In the genomic region with DNA sequence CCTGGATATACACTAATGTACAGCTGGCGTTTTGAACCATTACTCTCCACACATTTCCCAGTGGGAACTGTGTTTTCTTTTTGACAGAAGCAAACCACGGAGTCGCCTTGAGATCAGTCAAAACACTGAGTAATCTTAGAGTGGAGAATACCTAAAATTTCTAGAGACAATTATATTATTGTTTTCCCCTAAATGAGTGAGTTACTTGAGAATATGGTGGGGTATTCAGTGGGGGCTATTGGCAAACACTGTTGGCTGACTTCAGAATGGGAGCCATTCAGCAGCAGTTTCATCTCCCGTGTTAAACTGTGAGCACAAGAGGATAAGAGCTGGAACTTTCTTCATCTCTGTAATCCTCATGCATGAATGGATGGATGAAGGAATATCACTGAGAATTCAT, we compare ENCODE assay signal across 23 cellular contexts. TPM values are rescaled to one million over a fixed set of nuclear protein-coding genes. Genes with fewer than 3 reads are reported as not detected.
A peak's percentile ranks its signal among the peaks of the same experiment; 100 is the strongest.
DNase-seq lines count a peak whose midpoint lies in the region; ATAC-seq and TF ChIP-seq lines count a peak whose summit lies in the region.
"Had no signal": no experiment of that assay in that cellular context is flagged by ENCODE, and none has a peak within 500 bp of the region (broad histone marks: within the 10 kb centered on the region; RNA-seq: fewer than 3 reads in every experiment).

No MANE protein-coding gene starts in this region.

- peak overlapping the region; percentile 100 for H3K4me3 Mint-ChIP-seq in activated T-helper 1 cell treated with anti-CD3 and anti-CD28 coated beads, Interleukin-12 subunit alpha, Interleukin-12 subunit beta, Interleukin-2, Interleukin-4 antibody, amounts not matched to agents 30 ng/mL and 10 ng/mL and 1 ng/mL, durations not matched to agents 14 hours and 24 hours and 36 hours
- H3K4me3 Mint-ChIP-seq in WTC11 = no peak overlapping the region

- peak overlapping the region; percentile 99 for H3K27ac Mint-ChIP-seq in activated T-helper 1 cell treated with anti-CD3 and anti-CD28 coated beads, Interleukin-12 subunit alpha, Interleukin-12 subunit beta, Interleukin-2, Interleukin-4 antibody, amounts not matched to agents 30 ng/mL and 10 ng/mL and 1 ng/mL, durations not matched to agents 14 hours and 24 hours and 36 hours
- H3K27ac Mint-ChIP-seq in WTC11 = no peak overlapping the region

- intact Hi-C loops in activated T-helper 1 cell treated with anti-CD3 and anti-CD28 coated beads, Interleukin-12 subunit alpha, Interleukin-12 subunit beta, Interleukin-2, Interleukin-4 antibody, amounts not matched to agents 30 ng/mL and 10 ng/mL and 1 ng/mL, durations not matched to agents 14 hours and 24 hours and 36 hours (cut with micrococcal nuclease) = loop anchor here (10.0 kb wide), 2 partner anchors 439 to 611 kb away; no protein-coding TSS in a partner anchor

- in situ Hi-C loops in Caki2 (cut with HindIII; ENCODE audit: low pct_unique_long_range_greater_than_20kb, low sequenced_read_pairs) = no loop called here

- no peak overlapping the region for H3K9ac ChIP-seq in smooth muscle cell (ENCODE audit: low read depth)
- H3K9ac ChIP-seq: GM23248 had no signal

- no peaks in the 10 kb centered on the region for H3K79me2 ChIP-seq in smooth muscle cell (ENCODE audit: low read depth)

- CTCF ChIA-PET in WTC11 (lab: Charles Lee) = no interaction called here

- no peak for ATAC-seq in WTC11
- ATAC-seq in GM19035 (IDR thresholded peaks at IDR 0.05; ENCODE audit: unreplicated experiment) = no peak

- peaks cover 26% of the 10 kb centered on the region for H3K27me3 ChIP-seq in smooth muscle cell (ENCODE audit: low read depth)
- H3K27me3 ChIP-seq: dorsolateral prefrontal cortex, spleen had no signal

- H3K4me3 ChIP-seq in smooth muscle cell = no peak overlapping the region
- H3K4me3 ChIP-seq: dorsolateral prefrontal cortex, GM23248, PC-9, spleen had no signal

- H3K27ac ChIP-seq in smooth muscle cell (ENCODE audit: low read depth) = no peak overlapping the region
- H3K27ac ChIP-seq: GM23248, neutrophil, PC-9 had no signal

- peaks cover 84% of the 10 kb centered on the region for H3K36me3 Mint-ChIP-seq in activated T-helper 1 cell treated with anti-CD3 and anti-CD28 coated beads, Interleukin-12 subunit alpha, Interleukin-12 subunit beta, Interleukin-2, Interleukin-4 antibody, amounts not matched to agents 30 ng/mL and 10 ng/mL and 1 ng/mL, durations not matched to agents 14 hours and 24 hours and 36 hours (ENCODE audit: low read depth)
- no peaks in the 10 kb centered on the region for H3K36me3 Mint-ChIP-seq in WTC11

- peak; percentile 51 for DNase-seq in activated CD8-positive, alpha-beta memory T cell treated with anti-CD3 and anti-CD28 coated beads for 24 hours
- no peak for DNase-seq in activated CD8-positive, alpha-beta memory T cell treated with anti-CD3 and anti-CD28 coated beads, Interleukin-2, amount 50 U/mL, for 4 hours
- DNase-seq in Caki2 (ENCODE audit: low read depth) (peak; percentile 13), renal cortical epithelial cell (ENCODE audit: low read depth) (peak; percentile 2), smooth muscle cell (lab: John Stamatoyannopoulos, UW; ENCODE audit: unreplicated experiment) (no peak), WTC11 (ENCODE audit: low spot score) (no peak)
- DNase-seq in activated T-helper 1 cell treated with anti-CD3 and anti-CD28 coated beads, Interleukin-12 subunit alpha, Interleukin-12 subunit beta, Interleukin-2, Interleukin-4 antibody, amounts not matched to agents 30 ng/mL and 10 ng/mL and 1 ng/mL, durations not matched to agents 14 hours and 24 hours and 36 hours (ENCODE audit: low spot score) = no peak
- DNase-seq: aorta, caudate nucleus, DMS153, dorsolateral prefrontal cortex, GM23248, NCI-H1048, NCI-H1930, NCI-H2227 treated with DMSO at 0.1 percent for 48 hours, NCI-H82, PC-9, spleen had no signal

- POLR2A ChIA-PET in WTC11 (lab: Charles Lee) = no interaction called here

- no peaks in the 10 kb centered on the region for H3K36me3 ChIP-seq in smooth muscle cell (ENCODE audit: low read depth)
- H3K36me3 ChIP-seq: neutrophil, spleen had no signal

- H3K4me2 ChIP-seq in smooth muscle cell = no peak overlapping the region
- H3K4me2 ChIP-seq: PC-9 had no signal

- H3K4me1 ChIP-seq in smooth muscle cell (ENCODE audit: low read depth) = no peaks in the 10 kb centered on the region

- H4K20me1 ChIP-seq in smooth muscle cell (ENCODE audit: low read depth) = no peaks in the 10 kb centered on the region

- no peaks in the 10 kb centered on the region for H3K9me3 Mint-ChIP-seq in activated T-helper 1 cell treated with anti-CD3 and anti-CD28 coated beads, Interleukin-12 subunit alpha, Interleukin-12 subunit beta, Interleukin-2, Interleukin-4 antibody, amounts not matched to agents 30 ng/mL and 10 ng/mL and 1 ng/mL, durations not matched to agents 14 hours and 24 hours and 36 hours
- H3K9me3 Mint-ChIP-seq in WTC11 = no peaks in the 10 kb centered on the region

- H3K27me3 Mint-ChIP-seq in activated T-helper 1 cell treated with anti-CD3 and anti-CD28 coated beads, Interleukin-12 subunit alpha, Interleukin-12 subunit beta, Interleukin-2, Interleukin-4 antibody, amounts not matched to agents 30 ng/mL and 10 ng/mL and 1 ng/mL, durations not matched to agents 14 hours and 24 hours and 36 hours (ENCODE audit: insufficient read depth) = no peaks in the 10 kb centered on the region
- no peaks in the 10 kb centered on the region; the same call in 1 of the 2 replicates for H3K27me3 Mint-ChIP-seq in WTC11 (ENCODE audit: low read depth)

- no peak overlapping the region for H2AFZ ChIP-seq in smooth muscle cell (ENCODE audit: low read depth)
- H2AFZ ChIP-seq: GM23248, PC-9 had no signal

- 84% methylated on average over 4 of the region's 4 CpGs for WGBS in smooth muscle cell (ENCODE audit: low lambda C conversion rate)

- H3K4me1 Mint-ChIP-seq in activated T-helper 1 cell treated with anti-CD3 and anti-CD28 coated beads, Interleukin-12 subunit alpha, Interleukin-12 subunit beta, Interleukin-2, Interleukin-4 antibody, amounts not matched to agents 30 ng/mL and 10 ng/mL and 1 ng/mL, durations not matched to agents 14 hours and 24 hours and 36 hours (ENCODE audit: low read depth) = peaks cover 80% of the 10 kb centered on the region
- peaks cover 7% of the 10 kb centered on the region for H3K4me1 Mint-ChIP-seq in WTC11

- no peaks in the 10 kb centered on the region for H3K9me3 ChIP-seq in smooth muscle cell (replicated peaks; ENCODE audit: low read depth)
- H3K9me3 ChIP-seq: neutrophil, spleen had no signal

- TF ChIP-seq CTCF in smooth muscle cell (IDR thresholded peaks at IDR 0.05; ENCODE audit: borderline replicate concordance, insufficient read depth, poor library complexity, severe bottlenecking) = no peak
- no peak for TF ChIP-seq CTCF in WTC11 (IDR thresholded peaks at IDR 0.05)

- no peaks in the 10 kb centered on the region for H3F3A ChIP-seq in smooth muscle cell (ENCODE audit: low read depth)

TF ChIP-seq in WTC11, 78 proteins besides CTCF, POLR2A, EP300 and RAD21 (continues in another document):
- TF ChIP-seq, protein P1, sequence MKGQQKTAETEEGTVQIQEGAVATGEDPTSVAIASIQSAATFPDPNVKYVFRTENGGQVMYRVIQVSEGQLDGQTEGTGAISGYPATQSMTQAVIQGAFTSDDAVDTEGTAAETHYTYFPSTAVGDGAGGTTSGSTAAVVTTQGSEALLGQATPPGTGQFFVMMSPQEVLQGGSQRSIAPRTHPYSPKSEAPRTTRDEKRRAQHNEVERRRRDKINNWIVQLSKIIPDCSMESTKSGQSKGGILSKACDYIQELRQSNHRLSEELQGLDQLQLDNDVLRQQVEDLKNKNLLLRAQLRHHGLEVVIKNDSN (CRISPR knock-in tag; IDR thresholded peaks at IDR 0.05) = no peak
- TF ChIP-seq TCF7 (CRISPR knock-in tag; IDR thresholded peaks at IDR 0.05; ENCODE audit: low read depth) = no peak
- TF ChIP-seq ATF6 (CRISPR knock-in tag; IDR thresholded peaks at IDR 0.05) = no peak
- TF ChIP-seq MYBL2 (CRISPR knock-in tag; IDR thresholded peaks at IDR 0.05) = no peak
- no peak for TF ChIP-seq JAZF1 (CRISPR knock-in tag; IDR thresholded peaks at IDR 0.05)
- TF ChIP-seq IRF1 (CRISPR knock-in tag; IDR thresholded peaks at IDR 0.05) = no peak

RNA-seq across cellular contexts. Expression of gene IL2RA, which starts 6.2 kb away (rescaled TPM):
- not detected in 2 replicates for total RNA-seq in Caki2 (2014; rRNA removed; shearing (Covaris generic); ENCODE audit: low replicate concordance)
- 1,237 and 1,254 TPM in 2 replicates for total RNA-seq in activated T-helper 1 cell treated with anti-CD3 and anti-CD28 coated beads, Interleukin-12 subunit alpha, Interleukin-12 subunit beta, Interleukin-2, Interleukin-4 antibody, amounts not matched to agents 30 ng/mL and 10 ng/mL and 1 ng/mL, durations not matched to agents 14 hours and 24 hours and 36 hours
- not detected in 2 replicates for total RNA-seq in renal cortical epithelial cell
- total RNA-seq in smooth muscle cell = not detected in 2 replicates
- not detected in 2 replicates for polyA plus RNA-seq in smooth muscle cell
- total RNA-seq in WTC11 (2021) = 0.31 to 0.41 TPM (median 0.32 TPM) in 3 replicates
- total RNA-seq: fibroblast of villous mesenchyme, GM23248, LHCN-M2, PC-9, temporal lobe had no signal
- polyA plus RNA-seq: GM23248 had no signal

RNA-seq across cellular contexts. Expression of gene RBM17, which starts 32.9 kb away (rescaled TPM):
- total RNA-seq in Caki2 (2014; rRNA removed; shearing (Covaris generic); ENCODE audit: low replicate concordance) = 17.9 and 21.9 TPM in 2 replicates
- total RNA-seq in activated T-helper 1 cell treated with anti-CD3 and anti-CD28 coated beads, Interleukin-12 subunit alpha, Interleukin-12 subunit beta, Interleukin-2, Interleukin-4 antibody, amounts not matched to agents 30 ng/mL and 10 ng/mL and 1 ng/mL, durations not matched to agents 14 hours and 24 hours and 36 hours = 265 and 283 TPM in 2 replicates
- total RNA-seq in renal cortical epithelial cell (32.0 and 60.3 TPM in 2 replicates), smooth muscle cell (20.0 and 37.0 TPM in 2 replicates), WTC11 (2021) (117 to 160 TPM (median 118 TPM) in 3 replicates)
- polyA plus RNA-seq in smooth muscle cell = 68.3 and 81.2 TPM in 2 replicates

Comparison
In these comparisons a context has a peak if more than half of its experiments do, and no peak if none do; other contexts are left out.
1. DNase-seq: peak in activated CD8-positive, alpha-beta memory T cell treated with anti-CD3 and anti-CD28 coated beads for 24 hours (single experiment), Caki2 (single experiment) and renal cortical epithelial cell (single experiment); none in activated CD8-positive, alpha-beta memory T cell treated with anti-CD3 and anti-CD28 coated beads, Interleukin-2, amount 50 U/mL, for 4 hours (single experiment), activated T-helper 1 cell treated with anti-CD3 and anti-CD28 coated beads, Interleukin-12 subunit alpha, Interleukin-12 subunit beta, Interleukin-2, Interleukin-4 antibody, amounts not matched to agents 30 ng/mL and 10 ng/mL and 1 ng/mL, durations not matched to agents 14 hours and 24 hours and 36 hours (single experiment), smooth muscle cell (single experiment) and WTC11 (single experiment).
2. RNA of gene IL2RA, which starts 6.2 kb away (total RNA-seq): 1,237 to 1,254 TPM in activated T-helper 1 cell treated with anti-CD3 and anti-CD28 coated beads, Interleukin-12 subunit alpha, Interleukin-12 subunit beta, Interleukin-2, Interleukin-4 antibody, amounts not matched to agents 30 ng/mL and 10 ng/mL and 1 ng/mL, durations not matched to agents 14 hours and 24 hours and 36 hours; 0.31 to 0.41 TPM in WTC11, not detected in Caki2, not detected in renal cortical epithelial cell and not detected in smooth muscle cell; every median in the first group is over 100 times any median in the second.